21 cellular contexts compared by ENCODE assay signal in the genomic region with DNA sequence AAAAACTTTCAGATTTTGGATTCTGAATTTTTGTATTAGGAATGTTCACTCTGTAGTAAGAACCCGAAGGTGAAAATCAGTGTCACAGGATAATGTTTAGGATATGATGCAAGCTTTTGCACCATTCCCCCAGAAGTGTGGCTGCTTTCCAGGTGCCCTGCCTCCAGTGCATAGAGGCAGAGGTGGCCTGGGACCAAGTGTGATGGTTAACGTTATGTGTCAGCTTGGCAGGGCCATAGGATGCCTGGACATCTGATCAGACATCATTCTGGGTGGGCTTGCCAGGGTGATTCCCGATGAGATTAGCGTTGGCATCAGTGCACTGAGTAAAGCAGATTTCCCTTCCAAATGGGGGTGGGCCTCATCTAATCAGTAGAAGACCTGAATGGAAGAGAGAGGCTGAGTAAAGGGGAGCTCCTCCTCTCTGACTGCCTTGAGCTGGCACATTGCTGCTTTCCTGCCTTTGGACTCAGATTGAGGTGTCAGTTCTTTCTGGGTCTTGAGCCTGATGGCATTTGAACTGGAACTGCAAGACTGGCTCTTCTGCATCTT.
A peak's percentile ranks its signal among the peaks of the same experiment; 100 is the strongest.
DNase-seq lines count a peak whose midpoint lies in the region; ATAC-seq and TF ChIP-seq lines count a peak whose summit lies in the region.
"Had no signal": no experiment of that assay in that cellular context is flagged by ENCODE, and none has a peak within 500 bp of the region (broad histone marks: within the 10 kb centered on the region; RNA-seq: fewer than 3 reads in every experiment).

No MANE protein-coding gene starts in this region.

- H3K9me3 ChIP-seq in right atrium auricular region (no peaks in the 10 kb centered on the region), right cardiac atrium (ENCODE audit: control insufficient read depth, low read length) (no peaks in the 10 kb centered on the region), stomach (peaks cover 0 to 9% (median 7%) of the 10 kb centered on the region in 4 donors), sigmoid colon (peaks cover 0 to 2% (median 0%) of the 10 kb centered on the region in 4 donors)

- TF ChIP-seq EP300 in stomach (IDR thresholded peaks at IDR 0.05) = no peak
- no peak for TF ChIP-seq EP300 in sigmoid colon (IDR thresholded peaks at IDR 0.05)

- TF ChIP-seq CTCF in right atrium auricular region (IDR thresholded peaks at IDR 0.05) = no peak
- TF ChIP-seq CTCF in stomach (IDR thresholded peaks at IDR 0.05) = no peak
- TF ChIP-seq CTCF in sigmoid colon (IDR thresholded peaks at IDR 0.05) = no peak

- ATAC-seq in right cardiac atrium = no peak
- ATAC-seq: HCT116, Panc1 had no signal

- H3K4me3 ChIP-seq in right atrium auricular region = no peak overlapping the region
- H3K4me3 ChIP-seq in right cardiac atrium (ENCODE audit: low read length) = no peak overlapping the region
- no peak overlapping the region for H3K4me3 ChIP-seq in stomach
- H3K4me3 ChIP-seq in sigmoid colon = no peak overlapping the region

- 75% methylated on average over 4 of the region's 4 CpGs for WGBS in right cardiac atrium
- WGBS in stomach, 5 donors = 82 to 92% (median 87%) methylated on average over 4 of the region's 4 CpGs
- 89 to 91% methylated on average over 4 of the region's 4 CpGs for WGBS in sigmoid colon, 2 donors

- H3K4me1 ChIP-seq in right atrium auricular region = peaks cover 0 to 21% of the 10 kb centered on the region in 2 donors
- H3K4me1 ChIP-seq in right cardiac atrium (ENCODE audit: control insufficient read depth, insufficient read depth, low read length) = peaks cover 6% of the 10 kb centered on the region
- H3K4me1 ChIP-seq in stomach = peaks cover 0 to 21% (median 10%) of the 10 kb centered on the region in 4 donors
- H3K4me1 ChIP-seq in sigmoid colon = no peaks in the 10 kb centered on the region

- H3K27ac ChIP-seq in right atrium auricular region (no peak overlapping the region), right cardiac atrium (ENCODE audit: low read length) (no peak overlapping the region), stomach (no peak overlapping the region), sigmoid colon (no peak overlapping the region)
- H3K27ac ChIP-seq: C4-2B had no signal

- TF ChIP-seq POLR2A in stomach (IDR thresholded peaks at IDR 0.05) (no peak), sigmoid colon (IDR thresholded peaks at IDR 0.05) (no peak)

- intact Hi-C loops in right cardiac atrium (cut with DNase I) (loop anchor here in 1 of 4 donors (10.0 kb wide), 1 partner anchor 151 kb away; no protein-coding TSS in a partner anchor), stomach (cut with DNase I; ENCODE audit: low total_unique reads) (no loop called here), sigmoid colon (cut with DNase I) (no loop called here)

- peak; percentile 21 for DNase-seq in right atrium auricular region (ENCODE audit: low spot score)
- DNase-seq in right cardiac atrium = no peak
- DNase-seq in islet precursor cell = peak; percentile 33
- DNase-seq in stomach = peak; percentile 9
- DNase-seq in sigmoid colon = no peak
- no peak for DNase-seq in NCI-H128 (lab: John Stamatoyannopoulos, UW; ENCODE audit: unreplicated experiment)
- no peak for DNase-seq in AML-193 (lab: John Stamatoyannopoulos, UW)
- DNase-seq: Calu3; CD8-positive, alpha-beta memory T cell; DMS153; GOT3; NCI-H1092 treated with DMSO at 0.1 percent for 48 hours; NCI-H146; NCI-H2029 treated with DMSO at 0.1 percent for 48 hours; NCI-H345; NCI-H774; NK-92 treated with Interleukin-12 subunit alpha and Interleukin-12 subunit beta, amount 100 ng/mL, for 24 hours; SIG-M5 had no signal

- H3K36me3 ChIP-seq in right atrium auricular region (no peaks in the 10 kb centered on the region), stomach (no peaks in the 10 kb centered on the region), sigmoid colon (no peaks in the 10 kb centered on the region)

- H3K27me3 ChIP-seq in right atrium auricular region (no peaks in the 10 kb centered on the region), right cardiac atrium (ENCODE audit: control insufficient read depth, insufficient read depth) (no peaks in the 10 kb centered on the region), stomach (peaks cover 0 to 18% (median 4%) of the 10 kb centered on the region in 3 donors), sigmoid colon (peaks cover 3 to 6% (median 5%) of the 10 kb centered on the region in 3 donors)

Comparison
In these comparisons a context has a peak if more than half of its experiments do, and no peak if none do; other contexts are left out.
1. DNase-seq: peak in right atrium auricular region (single experiment), islet precursor cell (single experiment) and stomach (single experiment); none in right cardiac atrium (0 of 3), sigmoid colon (single experiment), NCI-H128 (single experiment) and AML-193 (0 of 2).